10 cellular contexts compared by ENCODE assay signal in the genomic region with DNA sequence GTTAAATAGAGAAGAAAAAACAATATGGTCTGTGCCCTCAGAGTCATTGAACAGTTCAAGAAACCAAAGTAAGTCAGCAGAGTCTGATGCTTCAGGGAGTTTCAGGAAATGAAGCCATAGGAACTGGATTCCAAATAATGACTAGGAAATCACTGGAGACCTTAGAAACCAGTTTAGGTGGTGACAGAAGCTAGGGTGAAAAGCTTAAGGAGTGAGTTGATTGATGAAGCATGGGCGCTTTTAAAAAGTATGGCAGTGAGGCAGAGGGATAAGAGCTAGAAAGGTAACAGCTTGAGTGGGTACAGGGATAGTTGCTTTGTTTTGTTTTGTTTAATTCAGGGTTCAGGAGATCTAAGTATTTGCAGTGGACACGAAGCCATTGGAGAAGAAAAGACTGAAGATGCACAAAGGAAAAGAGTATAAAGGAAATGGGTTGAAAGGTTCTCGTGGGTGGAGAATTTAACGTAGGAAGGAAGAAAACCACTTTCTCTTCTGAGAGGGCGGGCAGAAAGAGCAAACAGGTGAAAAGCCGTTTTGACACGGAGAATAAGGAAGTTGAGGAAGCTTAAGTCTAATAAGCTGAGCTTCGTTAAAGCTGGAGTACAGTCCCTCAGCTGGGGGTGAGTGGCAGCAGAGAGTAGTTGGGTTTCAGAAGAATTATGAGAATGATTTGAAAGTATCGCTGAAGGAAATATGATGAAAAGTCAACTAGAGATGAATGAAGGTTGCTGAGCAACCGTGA. TPM values are rescaled to one million over a fixed set of nuclear protein-coding genes. Genes with fewer than 3 reads are reported as not detected.
DNase-seq lines count a peak whose midpoint lies in the region; ATAC-seq, FAIRE-seq and TF ChIP-seq lines count a peak whose summit lies in the region.
"Had no signal": no experiment of that assay in that cellular context is flagged by ENCODE, and none has a peak within 500 bp of the region (broad histone marks: within the 10 kb centered on the region; RNA-seq: fewer than 3 reads in every experiment).

No MANE protein-coding gene starts in this region.

- no peaks in the 10 kb centered on the region for H3K27me3 ChIP-seq in K562 (ENCODE audit: control insufficient read depth in 2 of 2, insufficient read depth in 2 of 2, low read length in 2 of 2)
- H3K27me3 ChIP-seq in prostate gland (replicated peaks; ENCODE audit: insufficient read depth), result no peaks in the 10 kb centered on the region
- no peaks in the 10 kb centered on the region for H3K27me3 ChIP-seq in BE2C
- H3K27me3 ChIP-seq in neural progenitor cell, result no peaks in the 10 kb centered on the region
- H3K27me3 ChIP-seq: heart right ventricle had no signal

- no peak overlapping the region for H3K9ac ChIP-seq in K562 (ENCODE audit: insufficient read depth in 1 of 2, low read depth in 2 of 2, low read length in 2 of 2)
- no peak overlapping the region for H3K9ac ChIP-seq in neural progenitor cell

- FAIRE-seq in GM12892 (lab: Jason Lieb, UNC), result peak; percentile 94
- FAIRE-seq in K562 (lab: Jason Lieb, UNC), result no peak

- H3K4me1 ChIP-seq in K562 (replicated peaks in 1 of 2; ENCODE audit: control insufficient read depth in 2 of 2, insufficient read depth in 2 of 2, low read length in 2 of 2) (peaks cover 22 to 27% of the 10 kb centered on the region in 2 experiments; a peak in 4 of 5 replicates), prostate gland (replicated peaks) (peaks cover 4% of the 10 kb centered on the region), BE2C (no peaks in the 10 kb centered on the region), neural progenitor cell (peaks cover 7% of the 10 kb centered on the region)

- peaks cover 3% of the 10 kb centered on the region; the same call in 1 of the 3 replicates for H3K36me3 ChIP-seq in K562 (ENCODE audit: control insufficient read depth, insufficient read depth, low read length)
- no peaks in the 10 kb centered on the region for H3K36me3 ChIP-seq in prostate gland
- no peaks in the 10 kb centered on the region for H3K36me3 ChIP-seq in BE2C
- H3K36me3 ChIP-seq in neural progenitor cell, result no peaks in the 10 kb centered on the region
- H3K36me3 ChIP-seq: heart right ventricle had no signal

- BruUV-seq in K562 (replicated peaks; lab: Mats Ljungman, UMichigan), result no TSS peak

- CTCF ChIA-PET in K562 (lab: Yijun Ruan, JAX; ENCODE audit: low intra/inter-chr PET ratio), result no interaction called here

- 44% methylated on average over 9 of the region's 10 CpGs for WGBS in K562 (ENCODE audit: insufficient coverage, low coverage, missing lambda C conversion rate)
- 68% methylated on average over 10 of the region's 10 CpGs for WGBS in prostate gland

- POLR2A ChIA-PET in K562 (lab: Yijun Ruan, JAX), result interaction anchor here (0.6 to 1.4 kb wide), 7 partner anchors 11 to 635 kb away, joined by 3 to 6 read pairs (median 4); partner anchors contain the start of gene SGSM3

- in situ Hi-C loops in K562 (cut with MboI), result no loop called here

- H2AFZ ChIP-seq in K562 (ENCODE audit: low read depth, low read length), result no peak overlapping the region
- no peak overlapping the region for H2AFZ ChIP-seq in neural progenitor cell (replicated peaks)

- peaks cover 9% of the 10 kb centered on the region for H3K36me3 Mint-ChIP-seq in neural progenitor cell

- no peaks in the 10 kb centered on the region for H3F3A ChIP-seq in neural progenitor cell (ENCODE audit: low read depth)

- peaks cover 10% of the 10 kb centered on the region for H3K4me1 Mint-ChIP-seq in neural progenitor cell

- no peak overlapping the region for H3K4me3 ChIP-seq in K562
- no peak overlapping the region for H3K4me3 ChIP-seq in prostate gland
- H3K4me3 ChIP-seq in BE2C (ENCODE audit: low read depth, low read length), result no peak overlapping the region
- no peak overlapping the region for H3K4me3 ChIP-seq in neural progenitor cell

- no peaks in the 10 kb centered on the region for H3K9me3 Mint-ChIP-seq in neural progenitor cell

- H4K20me1 ChIP-seq in K562 (replicated peaks; ENCODE audit: control insufficient read depth, insufficient read depth, low read length) (no peaks in the 10 kb centered on the region), neural progenitor cell (ENCODE audit: low read depth) (peaks cover 25% of the 10 kb centered on the region)

- DNase-seq in GM12892 (ENCODE audit: insufficient read length) (no peak), NOMO-1 (lab: John Stamatoyannopoulos, UW; ENCODE audit: unreplicated experiment in 2 of 2) (peak; percentile 70 to 89), K562 (ENCODE audit: extremely low read depth in 1 of 4, low spot score in 3 of 4) (no peak), prostate gland (ENCODE audit: low spot score) (no peak), BE2C (no peak), neural progenitor cell (ENCODE audit: low spot score) (no peak), NCI-H524 (lab: John Stamatoyannopoulos, UW) (no peak), NCI-H2081 treated with DMSO at 0.1 percent for 48 hours (lab: John Stamatoyannopoulos, UW) (no peak)
- DNase-seq: heart right ventricle, NCI-H82 had no signal

- H3K79me2 ChIP-seq in K562 (ENCODE audit: control insufficient read depth, insufficient read depth, low read length) (peaks cover 26% of the 10 kb centered on the region), neural progenitor cell (ENCODE audit: low read depth) (peaks cover 23% of the 10 kb centered on the region)

- H3K9me3 ChIP-seq in K562 (replicated peaks; ENCODE audit: control insufficient read depth, insufficient read depth, low read depth, low read length) (no peaks in the 10 kb centered on the region), prostate gland (no peaks in the 10 kb centered on the region), BE2C (no peaks in the 10 kb centered on the region; the same call in 1 of the 2 replicates), neural progenitor cell (ENCODE audit: low read depth) (no peaks in the 10 kb centered on the region)
- H3K9me3 ChIP-seq: heart right ventricle had no signal

- H3K27me3 Mint-ChIP-seq in neural progenitor cell (ENCODE audit: insufficient read depth, low read depth), result peaks cover 4% of the 10 kb centered on the region

- no peaks in the 10 kb centered on the region for H3K9me1 ChIP-seq in K562 (ENCODE audit: control insufficient read depth, insufficient read depth, low read length)

- intact Hi-C loops in K562 (cut with micrococcal nuclease) (no loop called here), prostate gland (cut with DNase I) (no loop called here)

- H3K4me3 Mint-ChIP-seq in neural progenitor cell, result no peak overlapping the region

- H3K27ac ChIP-seq in K562 (ENCODE audit: extremely low read depth, low read depth, low read length) (no peak overlapping the region), prostate gland (peak overlapping the region; percentile 19 to 21), neural progenitor cell (no peak overlapping the region)

- TF ChIP-seq CTCF in K562 (IDR thresholded peaks at IDR 0.05 in 2 of 3, conservative IDR thresholded peaks at IDR 0.05 in 1 of 3; ENCODE audit: insufficient read depth in 2 of 3, low read depth in 1 of 3, low read length in 3 of 3) (no peak), prostate gland (IDR thresholded peaks at IDR 0.05) (no peak), BE2C (IDR thresholded peaks at IDR 0.05; ENCODE audit: low read depth, low read length) (no peak), neural progenitor cell (IDR thresholded peaks at IDR 0.05) (no peak)

- no peak overlapping the region for H3K27ac Mint-ChIP-seq in neural progenitor cell

- no peak for ATAC-seq in K562
- ATAC-seq: heart right ventricle had no signal

- no peak for TF ChIP-seq RAD21 in K562 (CRISPR knock-in tag; conservative IDR thresholded peaks at IDR 0.05 in 1 of 2, IDR thresholded peaks at IDR 0.05 in 1 of 2)

- no peak for TF ChIP-seq POLR2A in GM12892 (IDR thresholded peaks at IDR 0.05; ENCODE audit: low read depth, low read length)
- no peak for TF ChIP-seq POLR2A in K562 (conservative IDR thresholded peaks at IDR 0.05)
- TF ChIP-seq POLR2A in prostate gland (IDR thresholded peaks at IDR 0.05), result no peak

- TF ChIP-seq EP300 in K562 (IDR thresholded peaks at IDR 0.05; ENCODE audit: low read length), result no peak

- H3K4me2 ChIP-seq in K562 (ENCODE audit: insufficient read depth, low read length) (no peak overlapping the region; the same call in 1 of the 2 replicates), neural progenitor cell (no peak overlapping the region)

RNA-seq across cellular contexts. Expression of gene SGSM3, which starts 14.8 kb away (rescaled TPM):
- polyA plus RNA-seq in GM12892 (2012; ENCODE audit: missing spikeins), result 48.3 TPM
- total RNA-seq in K562 (2011; cell fraction: chromatin; rRNA removed; ENCODE audit: low replicate concordance), result 101 and 295 TPM in 2 replicates
- total RNA-seq in K562 (2011; cell fraction: nucleolus; rRNA removed), result 237 and 267 TPM in 2 replicates
- 125 and 151 TPM in 2 replicates for total RNA-seq in K562 (2011; cell fraction: nucleoplasm; rRNA removed)
- total RNA-seq in K562 (2014; rRNA removed) (32.9 and 52.2 TPM in 2 replicates), K562 (2014; rRNA removed; fragmentation: Illumina TruSeq; extraction: Trizol) (6.8 and 10.0 TPM in 2 replicates), K562 (2015; rRNA removed; fragmentation: Illumina TruSeq; extraction: Trizol) (20.5 and 24.1 TPM in 2 replicates), K562 (2021) (48.1 and 50.7 TPM in 2 replicates), prostate gland (100 to 1,000 TPM; 148 to 155 TPM), neural progenitor cell (ENCODE audit: low replicate concordance) (55.2 and 127 TPM in 2 replicates)
- polyA plus RNA-seq in K562 (2011; rRNA removed) (35.3 and 61.3 TPM in 2 replicates), K562 (2014; fragmentation: Illumina TruSeq; extraction: Trizol) (18.0 and 34.2 TPM in 2 replicates), K562 (2014; fragmentation: Nextera tagmentation; extraction: Ambion mirVana) (1 to 10 TPM; 1.5 to 2.1 TPM), K562 (2014; rRNA removed) (55.4 and 56.2 TPM in 2 replicates)
- polyA plus RNA-seq in K562 (2011; cell fraction: cytosol; rRNA removed), result 39.4 and 58.7 TPM in 2 replicates
- 468 and 514 TPM in 2 replicates for polyA plus RNA-seq in K562 (2011; cell fraction: nucleus; rRNA removed)
- 33.7 and 58.5 TPM in 2 replicates for polyA plus RNA-seq in K562 (2012)
- 10.6 and 13.6 TPM in 2 replicates for polyA minus RNA-seq in K562 (2011; rRNA and poly(A)+ RNA removed)
- 14.8 and 19.9 TPM in 2 replicates for polyA minus RNA-seq in K562 (2011; cell fraction: cytosol; rRNA and poly(A)+ RNA removed)
- polyA minus RNA-seq in K562 (2011; cell fraction: nucleus; rRNA and poly(A)+ RNA removed), result 48.9 and 74.2 TPM in 2 replicates
- polyA plus RNA-seq in BE2C (2012; ENCODE audit: insufficient read depth, insufficient read length, low read depth), result 118 TPM

RNA-seq across cellular contexts. Expression of gene ADSL, which starts 38.9 kb away (rescaled TPM):
- polyA plus RNA-seq in GM12892 (2012; ENCODE audit: missing spikeins), result 142 TPM
- total RNA-seq in K562 (2011; cell fraction: chromatin; rRNA removed; ENCODE audit: low replicate concordance), result 102 and 121 TPM in 2 replicates
- total RNA-seq in K562 (2011; cell fraction: nucleolus; rRNA removed), result 77.6 and 87.6 TPM in 2 replicates
- total RNA-seq in K562 (2011; cell fraction: nucleoplasm; rRNA removed), result 95.9 and 126 TPM in 2 replicates
- 141 and 164 TPM in 2 replicates for total RNA-seq in K562 (2014; rRNA removed)
- 146 and 148 TPM in 2 replicates for total RNA-seq in K562 (2014; rRNA removed; fragmentation: Illumina TruSeq; extraction: Trizol)
- 112 TPM in 2 replicates for total RNA-seq in K562 (2015; rRNA removed; fragmentation: Illumina TruSeq; extraction: Trizol)
- total RNA-seq in K562 (2021), result 124 and 132 TPM in 2 replicates
- polyA plus RNA-seq in K562 (2011; rRNA removed), result 149 and 192 TPM in 2 replicates
- 157 and 182 TPM in 2 replicates for polyA plus RNA-seq in K562 (2011; cell fraction: cytosol; rRNA removed)
- polyA plus RNA-seq in K562 (2011; cell fraction: nucleus; rRNA removed), result 102 and 109 TPM in 2 replicates
- 114 and 139 TPM in 2 replicates for polyA plus RNA-seq in K562 (2012)
- polyA plus RNA-seq in K562 (2014; fragmentation: Illumina TruSeq; extraction: Trizol), result 136 and 137 TPM in 2 replicates
- polyA plus RNA-seq in K562 (2014; fragmentation: Nextera tagmentation; extraction: Ambion mirVana), result 100 to 1,000 TPM; 278 to 322 TPM
- polyA plus RNA-seq in K562 (2014; rRNA removed), result 132 and 155 TPM in 2 replicates
- 209 and 296 TPM in 2 replicates for polyA minus RNA-seq in K562 (2011; rRNA and poly(A)+ RNA removed)
- 53.1 and 73.1 TPM in 2 replicates for polyA minus RNA-seq in K562 (2011; cell fraction: cytosol; rRNA and poly(A)+ RNA removed)
- polyA minus RNA-seq in K562 (2011; cell fraction: nucleus; rRNA and poly(A)+ RNA removed), result 32.4 and 51.3 TPM in 2 replicates
- total RNA-seq in prostate gland, result 10 to 100 TPM; 63.9 to 64.5 TPM
- polyA plus RNA-seq in BE2C (2012; ENCODE audit: insufficient read depth, insufficient read length, low read depth), result 96.3 TPM
- total RNA-seq in neural progenitor cell (ENCODE audit: low replicate concordance), result 135 and 181 TPM in 2 replicates

Comparison
In these comparisons a context has a peak if more than half of its experiments do, and no peak if none do; other contexts are left out.
1. DNase-seq: peak in NOMO-1 (2 of 2); none in GM12892 (single experiment), K562 (0 of 4), prostate gland (single experiment), BE2C (single experiment), neural progenitor cell (single experiment), NCI-H524 (0 of 2) and NCI-H2081 treated with DMSO at 0.1 percent for 48 hours (single experiment).
2. H3K27ac ChIP-seq: peak in prostate gland (2 of 2); none in K562 (single experiment) and neural progenitor cell (single experiment).